In the genomic region with DNA sequence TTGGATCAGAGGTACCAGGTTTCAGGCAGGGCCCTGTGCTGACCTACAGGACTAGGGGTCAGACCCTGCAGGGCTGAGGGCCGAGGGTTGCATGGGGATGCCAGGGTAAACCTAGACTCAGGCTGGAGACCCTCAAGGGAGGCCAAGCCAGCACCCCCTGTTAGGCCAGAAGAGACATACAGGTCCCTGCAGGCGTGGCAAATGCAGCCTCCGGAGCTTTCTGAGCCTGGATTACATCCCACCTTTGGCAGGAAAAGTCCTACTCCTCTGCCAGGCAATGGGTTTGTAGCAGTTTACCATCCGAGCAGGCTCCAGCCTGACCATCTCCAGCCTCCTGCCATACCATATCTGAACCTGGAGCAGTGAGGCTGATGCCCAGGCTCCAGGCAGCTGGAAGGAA, we compare ENCODE assay signal across 17 cellular contexts.
DNase-seq lines count a peak whose midpoint lies in the region; ATAC-seq and TF ChIP-seq lines count a peak whose summit lies in the region.
"Had no signal": no experiment of that assay in that cellular context is flagged by ENCODE, and none has a peak within 500 bp of the region (broad histone marks: within the 10 kb centered on the region; RNA-seq: fewer than 3 reads in every experiment).

No MANE protein-coding gene starts in this region.

- TF ChIP-seq POLR2A in IMR-90 (IDR thresholded peaks at IDR 0.05; ENCODE audit: low read depth, low read length) = no peak
- TF ChIP-seq POLR2A in esophagus muscularis mucosa (IDR thresholded peaks at IDR 0.05; ENCODE audit: low read depth) = no peak
- no peak for TF ChIP-seq POLR2A in tibial nerve (IDR thresholded peaks at IDR 0.05)

- DNase-seq in IMR-90 (no peak), esophagus muscularis mucosa (ENCODE audit: extremely low spot score) (peak; percentile 80), osteocyte (ENCODE audit: extremely low spot score, unreplicated experiment) (peak; percentile 78), AML-193 (lab: John Stamatoyannopoulos, UW) (no peak), tibial nerve (ENCODE audit: low spot score in 2 of 2) (no peak), hepatocyte (ENCODE audit: low spot score) (no peak)
- DNase-seq: Caco-2; CD4-positive, CD25-positive, alpha-beta regulatory T cell; CD8-positive, alpha-beta T cell; DMS153; DND-41; GM23248; H7 had no signal

- H2AFZ ChIP-seq in IMR-90 (replicated peaks; ENCODE audit: low read length, poor library complexity) (no peak overlapping the region), hepatocyte (no peak overlapping the region)
- H2AFZ ChIP-seq: GM23248 had no signal

- H3K27me3 ChIP-seq in IMR-90 (ENCODE audit: control insufficient read depth, insufficient read depth, low read length) (no peaks in the 10 kb centered on the region), esophagus muscularis mucosa (peaks cover 0 to 32% (median 0%) of the 10 kb centered on the region in 4 donors), tibial nerve (no peaks in the 10 kb centered on the region), hepatocyte (no peaks in the 10 kb centered on the region)
- H3K27me3 ChIP-seq: BLaER1 had no signal

- no peak overlapping the region for H3K27ac Mint-ChIP-seq in osteocyte (ENCODE audit: unreplicated experiment)
- H3K27ac Mint-ChIP-seq: B cell; CD4-positive, CD25-positive, alpha-beta regulatory T cell; CD8-positive, alpha-beta T cell had no signal

- no peak for TF ChIP-seq EP300 in esophagus muscularis mucosa (IDR thresholded peaks at IDR 0.05)
- TF ChIP-seq EP300 in tibial nerve (IDR thresholded peaks at IDR 0.05) = no peak

- H3K79me2 ChIP-seq in hepatocyte = no peaks in the 10 kb centered on the region

- peak overlapping the region; percentile 5 for H2AK9ac ChIP-seq in IMR-90 (replicated peaks; ENCODE audit: low read depth, low read length, poor library complexity)

- CTCF ChIA-PET in IMR-90 (lab: Yijun Ruan, JAX) = interaction anchor here (0.6 kb wide), 1 partner anchor 53 kb away, joined by 3 read pairs; no protein-coding TSS in a partner anchor

- no peak overlapping the region for H4K91ac ChIP-seq in IMR-90 (ENCODE audit: insufficient read depth, low read depth, low read length)

- no peak overlapping the region for H3K4me3 Mint-ChIP-seq in osteocyte (ENCODE audit: unreplicated experiment)
- H3K4me3 Mint-ChIP-seq: B cell; CD4-positive, CD25-positive, alpha-beta regulatory T cell; CD8-positive, alpha-beta T cell had no signal

- H3K4me2 ChIP-seq in IMR-90 (ENCODE audit: low read depth, low read length) (no peak overlapping the region), hepatocyte (no peak overlapping the region)
- H3K4me2 ChIP-seq: BLaER1 had no signal

- H3K9ac ChIP-seq in IMR-90 (ENCODE audit: low read depth, low read length) = no peak overlapping the region
- H3K9ac ChIP-seq: BLaER1, GM23248 had no signal

- no peaks in the 10 kb centered on the region for H3K9me2 ChIP-seq in hepatocyte (replicated peaks; ENCODE audit: insufficient read depth)

- no peaks in the 10 kb centered on the region for H3K79me1 ChIP-seq in IMR-90 (ENCODE audit: low read depth in 1 of 2, low read length in 2 of 2)

- no peak overlapping the region for H4K5ac ChIP-seq in IMR-90 (ENCODE audit: low read depth, low read length)

- no peaks in the 10 kb centered on the region for H3K36me3 ChIP-seq in IMR-90 (ENCODE audit: control insufficient read depth, insufficient read depth, low read length)
- no peaks in the 10 kb centered on the region for H3K36me3 ChIP-seq in esophagus muscularis mucosa
- H3K36me3 ChIP-seq in tibial nerve = no peaks in the 10 kb centered on the region
- H3K36me3 ChIP-seq in hepatocyte (replicated peaks; ENCODE audit: insufficient read depth, low read depth) = no peaks in the 10 kb centered on the region
- H3K36me3 ChIP-seq: BLaER1 had no signal

- no peak overlapping the region for H3K4ac ChIP-seq in IMR-90 (ENCODE audit: low read depth, low read length)

- no peak overlapping the region for H3K27ac ChIP-seq in IMR-90 (ENCODE audit: insufficient read depth, low read length)
- no peak overlapping the region for H3K27ac ChIP-seq in esophagus muscularis mucosa (replicated peaks in 1 of 4)
- H3K27ac ChIP-seq in tibial nerve = no peak overlapping the region
- no peak overlapping the region for H3K27ac ChIP-seq in hepatocyte
- H3K27ac ChIP-seq: BLaER1, C4-2B, GM23248 had no signal

- POLR2A ChIA-PET in IMR-90 (lab: Charles Lee; ENCODE audit: unreplicated experiment) = no interaction called here

- ATAC-seq in IMR-90 (ENCODE audit: low read depth) = no peak
- ATAC-seq: CD8-positive, alpha-beta T cell; HCT116 had no signal

- H3K14ac ChIP-seq in IMR-90 (replicated peaks; ENCODE audit: low read depth, low read length) = no peak overlapping the region

- no peak for TF ChIP-seq RAD21 in IMR-90 (IDR thresholded peaks at IDR 0.05; ENCODE audit: low read length)

- H3K18ac ChIP-seq in IMR-90 (ENCODE audit: low read depth, low read length) = no peak overlapping the region

- H3K27me3 Mint-ChIP-seq in osteocyte (ENCODE audit: unreplicated experiment) = no peaks in the 10 kb centered on the region
- H3K27me3 Mint-ChIP-seq: CD4-positive, CD25-positive, alpha-beta regulatory T cell had no signal

- H3K56ac ChIP-seq in IMR-90 (ENCODE audit: extremely low read depth, insufficient read depth, low read length) = no peak overlapping the region

- no peak overlapping the region for H4K8ac ChIP-seq in IMR-90 (ENCODE audit: low read depth in 2 of 2, low read length in 2 of 2)

- no peak overlapping the region for H2AK5ac ChIP-seq in IMR-90 (ENCODE audit: low read depth, low read length)

- no peak overlapping the region for H3K23ac ChIP-seq in IMR-90 (ENCODE audit: low read depth, low read length)

- dilution Hi-C loops in IMR-90 (cut with HindIII; ENCODE audit: low sequenced_read_pairs, unreplicated experiment) = no loop called here

- H4K20me1 ChIP-seq in IMR-90 (ENCODE audit: insufficient read depth, low read length) (no peaks in the 10 kb centered on the region), hepatocyte (ENCODE audit: insufficient read depth, poor library complexity, severe bottlenecking) (no peaks in the 10 kb centered on the region)
- H4K20me1 ChIP-seq: BLaER1 had no signal

- in situ Hi-C loops in IMR-90 (cut with MboI; ENCODE audit: low sequenced_read_pairs) = no loop called here

- no peak for TF ChIP-seq CTCF in IMR-90 (conservative IDR thresholded peaks at IDR 0.05; ENCODE audit: low read depth, low read length)
- TF ChIP-seq CTCF in esophagus muscularis mucosa (IDR thresholded peaks at IDR 0.05) = no peak
- TF ChIP-seq CTCF in osteocyte (IDR thresholded peaks at IDR 0.05) = no peak
- no peak for TF ChIP-seq CTCF in tibial nerve (IDR thresholded peaks at IDR 0.05)
- TF ChIP-seq CTCF in hepatocyte (IDR thresholded peaks at IDR 0.05; ENCODE audit: poor library complexity) = no peak

- no peak overlapping the region for H2BK20ac ChIP-seq in IMR-90 (ENCODE audit: low read depth, low read length)

- peaks cover 37% of the 10 kb centered on the region for H3K9me3 Mint-ChIP-seq in osteocyte (ENCODE audit: unreplicated experiment)

- no peak overlapping the region for H2BK5ac ChIP-seq in IMR-90 (ENCODE audit: low read depth, low read length, poor library complexity, severe bottlenecking)

- H3K36me3 Mint-ChIP-seq in osteocyte (ENCODE audit: unreplicated experiment) = no peaks in the 10 kb centered on the region
- H3K36me3 Mint-ChIP-seq: CD4-positive, CD25-positive, alpha-beta regulatory T cell; CD8-positive, alpha-beta T cell had no signal

- H3K9me3 ChIP-seq in IMR-90 (ENCODE audit: control insufficient read depth, insufficient read depth, low read length) (peaks cover 39% of the 10 kb centered on the region), esophagus muscularis mucosa (peaks cover 0 to 14% (median 9%) of the 10 kb centered on the region in 4 donors), tibial nerve (peaks cover 0 to 28% (median 2%) of the 10 kb centered on the region in 4 donors), hepatocyte (ENCODE audit: low read depth) (no peaks in the 10 kb centered on the region)
- H3K9me3 ChIP-seq: Caco-2 had no signal

- no TSS peak for BruUV-seq in IMR-90 (replicated peaks; lab: Mats Ljungman, UMichigan)

- WGBS in IMR-90 (ENCODE audit: extremely low coverage in 2 of 2, insufficient read length in 1 of 2), 2 experiments = no CpG with 5 or more reads among the region's 4 CpGs
- 67% methylated on average over 1 of the region's 4 CpGs for WGBS in esophagus muscularis mucosa
- WGBS in tibial nerve, 2 donors = 52 to 55% methylated on average over 3 to 4 of the region's 4 CpGs
- WGBS in hepatocyte (ENCODE audit: low lambda C conversion rate, missing lambda C conversion rate) = 70% methylated on average over 4 of the region's 4 CpGs

- H3K9me1 ChIP-seq in IMR-90 (ENCODE audit: insufficient read depth, low read length) = no peaks in the 10 kb centered on the region

- H3K4me3 ChIP-seq in IMR-90 (ENCODE audit: insufficient read depth, low read depth, low read length) (no peak overlapping the region), esophagus muscularis mucosa (no peak overlapping the region), tibial nerve (no peak overlapping the region), hepatocyte (no peak overlapping the region)
- H3K4me3 ChIP-seq: BLaER1, GM23248 had no signal

- no peak overlapping the region for H2BK15ac ChIP-seq in IMR-90 (ENCODE audit: low read depth, low read length)

- intact Hi-C loops in IMR-90 (cut with micrococcal nuclease) (no loop called here), esophagus muscularis mucosa (cut with DNase I) (no loop called here)

- H3K4me1 ChIP-seq in IMR-90 (ENCODE audit: control insufficient read depth, insufficient read depth, low read length) (no peaks in the 10 kb centered on the region), esophagus muscularis mucosa (no peaks in the 10 kb centered on the region), tibial nerve (no peaks in the 10 kb centered on the region), hepatocyte (ENCODE audit: insufficient read depth) (no peaks in the 10 kb centered on the region)
- H3K4me1 ChIP-seq: BLaER1, Caco-2 had no signal

- H2BK120ac ChIP-seq in IMR-90 (ENCODE audit: low read depth, low read length) = no peak overlapping the region

- H3K4me1 Mint-ChIP-seq in osteocyte (ENCODE audit: unreplicated experiment) = no peaks in the 10 kb centered on the region
- H3K4me1 Mint-ChIP-seq: B cell; CD4-positive, CD25-positive, alpha-beta regulatory T cell had no signal

TF ChIP-seq in IMR-90, 13 proteins besides CTCF, POLR2A, EP300 and RAD21 (continues in another document):
- TF ChIP-seq MXI1 (IDR thresholded peaks at IDR 0.05; ENCODE audit: borderline replicate concordance, low read depth, low read length) (no peak), CHD1 (IDR thresholded peaks at IDR 0.05; ENCODE audit: low read depth, low read length) (no peak)
- TF ChIP-seq, protein P1, sequence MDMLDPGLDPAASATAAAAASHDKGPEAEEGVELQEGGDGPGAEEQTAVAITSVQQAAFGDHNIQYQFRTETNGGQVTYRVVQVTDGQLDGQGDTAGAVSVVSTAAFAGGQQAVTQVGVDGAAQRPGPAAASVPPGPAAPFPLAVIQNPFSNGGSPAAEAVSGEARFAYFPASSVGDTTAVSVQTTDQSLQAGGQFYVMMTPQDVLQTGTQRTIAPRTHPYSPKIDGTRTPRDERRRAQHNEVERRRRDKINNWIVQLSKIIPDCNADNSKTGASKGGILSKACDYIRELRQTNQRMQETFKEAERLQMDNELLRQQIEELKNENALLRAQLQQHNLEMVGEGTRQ (IDR thresholded peaks at IDR 0.05; ENCODE audit: low read depth, low read length) = no peak

Comparison
In these comparisons a context has a peak if more than half of its experiments do, and no peak if none do; other contexts are left out.
1. DNase-seq: peak in esophagus muscularis mucosa (single experiment) and osteocyte (single experiment); none in IMR-90 (single experiment), AML-193 (0 of 2), tibial nerve (0 of 2) and hepatocyte (single experiment).